In genomic region chr12:110741795-110742717, GRCh38 we compare ENCODE assay signal across 8 cellular contexts. TPM values are rescaled to one million over a fixed set of nuclear protein-coding genes. Genes with fewer than 3 reads are reported as not detected.
DNase-seq lines count a peak whose midpoint lies in the region; ATAC-seq and TF ChIP-seq lines count a peak whose summit lies in the region.

No MANE protein-coding gene starts in this region.

- peaks cover 18 to 23% of the 10 kb centered on the region in 2 donors for H3K36me3 Mint-ChIP-seq in stimulated activated naive B cell treated with anti-CD40 and anti-IgM and Interleukin-4, amounts not matched to agents 10 μg/mL and 1 μg/mL and 100 μg/mL, for 72 hours

- no peaks in the 10 kb centered on the region for H3K36me3 ChIP-seq in BJ (ENCODE audit: control insufficient read depth, insufficient read depth, low read length)

- H3K4me1 Mint-ChIP-seq in stimulated activated naive B cell treated with anti-CD40 and anti-IgM and Interleukin-4, amounts not matched to agents 10 μg/mL and 1 μg/mL and 100 μg/mL, for 72 hours = peaks cover 26 to 51% of the 10 kb centered on the region in 2 donors

- POLR2A ChIA-PET in BJ (lab: Charles Lee) = no interaction called here

- no peaks in the 10 kb centered on the region for H3K27me3 ChIP-seq in BJ (ENCODE audit: control insufficient read depth, insufficient read depth, low read length)

- ATAC-seq in GM19035 (IDR thresholded peaks at IDR 0.05; ENCODE audit: unreplicated experiment) = peak; percentile 12
- peak; percentile 22 for ATAC-seq in HG03571 (IDR thresholded peaks at IDR 0.05; ENCODE audit: unreplicated experiment)
- ATAC-seq in left colon = peak; percentile 23
- peak; percentile 20 to 23 for ATAC-seq in stimulated activated naive B cell treated with anti-CD40 and anti-IgM and Interleukin-4, amounts not matched to agents 10 μg/mL and 1 μg/mL and 100 μg/mL, for 72 hours (replicated peaks)

- intact Hi-C loops in left colon (cut with DNase I, micrococcal nuclease) = no loop called here

- TF ChIP-seq CTCF in BJ (IDR thresholded peaks at IDR 0.05; ENCODE audit: insufficient read depth, low read depth, low read length) (no peak), cardiac fibroblast (IDR thresholded peaks at IDR 0.05; ENCODE audit: low read depth, low read length) (no peak), GM10266 (IDR thresholded peaks at IDR 0.05; ENCODE audit: control insufficient read depth, insufficient read depth, low read depth, missing control alignments) (no peak)

- H3K27ac Mint-ChIP-seq in stimulated activated naive B cell treated with anti-CD40 and anti-IgM and Interleukin-4, amounts not matched to agents 10 μg/mL and 1 μg/mL and 100 μg/mL, for 72 hours = peak overlapping the region; percentile 98

- no peaks in the 10 kb centered on the region for H3K9me3 Mint-ChIP-seq in stimulated activated naive B cell treated with anti-CD40 and anti-IgM and Interleukin-4, amounts not matched to agents 10 μg/mL and 1 μg/mL and 100 μg/mL, for 72 hours

- H3K4me3 Mint-ChIP-seq in stimulated activated naive B cell treated with anti-CD40 and anti-IgM and Interleukin-4, amounts not matched to agents 10 μg/mL and 1 μg/mL and 100 μg/mL, for 72 hours = peak overlapping the region; percentile 90 to 92

- peak overlapping the region; percentile 80 for H3K4me3 ChIP-seq in BJ (ENCODE audit: low read depth, low read length)
- peak overlapping the region; percentile 86 to 90 for H3K4me3 ChIP-seq in cardiac fibroblast (replicated peaks in 1 of 2; ENCODE audit: low read depth in 2 of 2, low read length in 2 of 2)

- CTCF ChIA-PET in BJ (lab: Yijun Ruan, JAX) = interaction anchor here (1.2 to 1.3 kb wide), 2 partner anchors 86 to 190 kb away, joined by 3 to 5 read pairs; no protein-coding TSS in a partner anchor

- H3K27me3 Mint-ChIP-seq in stimulated activated naive B cell treated with anti-CD40 and anti-IgM and Interleukin-4, amounts not matched to agents 10 μg/mL and 1 μg/mL and 100 μg/mL, for 72 hours = no peaks in the 10 kb centered on the region

- DNase-seq in BJ (ENCODE audit: low read depth) (no peak), RPMI8226 (peak; percentile 47), cardiac fibroblast (ENCODE audit: low read depth in 2 of 2) (peak; percentile 40 to 51), left colon (peak in 1 of 2 donors; percentile 49), GM10266 (ENCODE audit: extremely low spot score) (no peak)
- DNase-seq in stimulated activated naive B cell treated with anti-CD40 and anti-IgM and Interleukin-4, amounts not matched to agents 10 μg/mL and 1 μg/mL and 100 μg/mL, for 72 hours = no peak

RNA-seq across cellular contexts. Expression of gene PPP1CC, which starts 0.6 kb away (rescaled TPM):
- 58.1 and 91.5 TPM in 2 replicates for polyA plus RNA-seq in BJ (2011; rRNA removed)
- 30.9 and 35.0 TPM in 2 replicates for polyA minus RNA-seq in BJ (2011; rRNA and poly(A)+ RNA removed)
- 100 to 1,000 TPM; 165 to 178 TPM for total RNA-seq in left colon

RNA-seq across cellular contexts. Expression of gene HVCN1, which starts 53.1 kb away (rescaled TPM):
- 2.6 and 3.9 TPM in 2 replicates for polyA plus RNA-seq in BJ (2011; rRNA removed)
- 0.31 and 1.2 TPM in 2 replicates for polyA minus RNA-seq in BJ (2011; rRNA and poly(A)+ RNA removed)
- 1 to 10 TPM; 1.4 to 3.0 TPM for total RNA-seq in left colon

Comparison
In these comparisons a context has a peak if more than half of its experiments do, and no peak if none do; other contexts are left out.
1. DNase-seq: peak in RPMI8226 (single experiment) and cardiac fibroblast (2 of 2); none in BJ (single experiment), stimulated activated naive B cell treated with anti-CD40 and anti-IgM and Interleukin-4, amounts not matched to agents 10 μg/mL and 1 μg/mL and 100 μg/mL, for 72 hours (single experiment) and GM10266 (single experiment).
2. Peak in every context shown above with its lines, with median percentiles within 50 percentile points of each other: ATAC-seq.